In the genomic region with DNA sequence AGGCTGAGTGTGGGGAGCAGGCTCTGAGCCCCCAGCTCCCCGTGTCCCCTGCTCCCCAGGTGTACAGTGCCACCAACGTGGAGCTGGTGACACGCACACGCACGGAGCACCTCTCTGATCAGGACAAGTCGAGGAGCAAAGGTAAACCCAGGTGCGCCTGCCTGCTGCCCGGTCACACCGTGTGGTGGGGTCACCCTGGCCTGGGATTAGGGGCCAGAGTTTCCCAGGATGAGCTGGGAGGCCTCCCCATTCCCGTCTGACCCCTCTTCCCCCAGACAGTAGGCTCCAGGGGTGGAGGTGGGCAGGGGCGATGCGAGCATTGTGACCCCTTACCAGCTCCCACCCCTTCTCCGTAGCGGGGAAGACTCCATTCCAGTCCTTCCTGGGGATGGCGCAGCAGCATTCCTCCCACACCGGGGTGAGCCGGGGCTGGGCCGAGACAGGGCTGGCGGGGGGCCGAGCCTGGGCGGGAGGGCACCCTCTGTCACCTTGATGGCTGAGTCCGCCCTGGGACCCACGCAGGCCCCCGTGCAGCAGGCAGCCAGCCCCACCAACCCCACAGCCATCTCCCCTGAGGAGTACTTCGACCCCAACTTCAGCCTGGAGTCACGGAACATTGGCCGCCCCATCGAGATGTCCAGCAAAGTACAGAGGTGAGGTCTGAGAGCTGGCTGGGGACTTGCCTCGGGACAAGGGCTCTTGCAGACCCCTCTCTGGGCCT, we compare ENCODE assay signal across 16 cellular contexts.
"Had no signal": no experiment of that assay in that cellular context is flagged by ENCODE, and none has a peak within 500 bp of the region (broad histone marks: within the 10 kb centered on the region; RNA-seq: fewer than 3 reads in every experiment).

No MANE protein-coding gene starts in this region.

- H3K27me3 ChIP-seq: breast epithelium, dorsolateral prefrontal cortex, stomach, vagina had no signal

- H3K4me3 Mint-ChIP-seq: memory B cell, nephron progenitor cell had no signal

- H3K27me3 Mint-ChIP-seq: activated naive CD8-positive, alpha-beta T cell treated with anti-CD3 and anti-CD28 coated beads for 36 hours; memory B cell had no signal

- ATAC-seq: esophagus mucosa, left colon had no signal

- H3K27ac ChIP-seq: breast epithelium, dorsolateral prefrontal cortex, stomach, vagina, WERI-Rb-1 had no signal

- DNase-seq: activated CD4-positive, alpha-beta T cell treated with anti-CD3 and anti-CD28 coated beads for 4 hours; activated gamma-delta T cell treated with Interleukin-2 at 50 U/mL for 16 hours; activated naive CD8-positive, alpha-beta T cell treated with anti-CD3 and anti-CD28 coated beads for 36 hours; activated T-cell treated with anti-CD3 and anti-CD28 coated beads for 4 hours; anterior cingulate cortex; nephron progenitor cell; stimulated activated CD4-positive, alpha-beta T cell treated with anti-CD3 and anti-CD28 coated beads, Interleukin-4, amount 100 ng/mL, for 4 hours; stomach; T1000; WERI-Rb-1 had no signal

- H3K4me3 ChIP-seq: breast epithelium, dorsolateral prefrontal cortex, stomach, vagina had no signal

- H3K9me3 ChIP-seq: vagina had no signal

- H3K27ac Mint-ChIP-seq: memory B cell, nephron progenitor cell had no signal

- H3K4me1 Mint-ChIP-seq: memory B cell had no signal

- H3K36me3 ChIP-seq: breast epithelium had no signal
